ENCODE assay signal across 27 cellular contexts in genomic region chr15:77696871-77697270, GRCh38.
"Had no signal": no experiment of that assay in that cellular context is flagged by ENCODE, and none has a peak within 500 bp of the region (broad histone marks: within the 10 kb centered on the region; RNA-seq: fewer than 3 reads in every experiment).

No MANE protein-coding gene starts in this region.

- H3K36me3 Mint-ChIP-seq: activated naive CD8-positive, alpha-beta T cell had no signal

- H3K9me3 ChIP-seq: SJSA1 had no signal

- H3K4me3 Mint-ChIP-seq: activated B cell treated with CpG ODN at 0.5 μM for 24 hours; activated CD4-positive, alpha-beta T cell treated with anti-CD3 and anti-CD28 coated beads, Interleukin-2, amount 10 ng/mL, durations not matched to agents 24 days and 14 days; activated naive CD4-positive, alpha-beta T cell treated with anti-CD3 and anti-CD28 coated beads for 36 hours; activated naive CD8-positive, alpha-beta T cell; activated T-cell treated with anti-CD3 and anti-CD28 coated beads, Interleukin-2, amount 50 U/mL, for 4 hours; activated T-helper 17 cell treated with anti-CD3 and anti-CD28 coated beads, Interleukin-2, amount 50 U/mL, for 72 hours; T-helper 2 cell treated with Interferon-gamma antibody and Interleukin-4, amounts not matched to agents 5 μg/mL and 100 μg/mL, for 36 hours had no signal

- H3K27me3 ChIP-seq: cardiac muscle cell had no signal

- DNase-seq: activated B cell treated with CpG ODN at 0.5 μM for 24 hours; activated CD4-positive, alpha-beta T cell treated with anti-CD3 and anti-CD28 coated beads for 1 hour; activated CD4-positive, alpha-beta T cell treated with anti-CD3 and anti-CD28 coated beads, Interleukin-2, amount 10 ng/mL, durations not matched to agents 24 days and 14 days; activated CD4-positive, alpha-beta T cell treated with anti-CD3 and anti-CD28 coated beads, Interleukin-2, amount 50 U/mL, for 48 hours; activated gamma-delta T cell; activated naive CD4-positive, alpha-beta T cell treated with anti-CD3 and anti-CD28 coated beads for 36 hours; activated T-cell treated with anti-CD3 and anti-CD28 coated beads, Interleukin-2, amount 50 U/mL, for 4 hours; brain microvascular endothelial cell; IMR-90; Kasumi-1; KBM-7; NCI-H1105 treated with DMSO at 0.1 percent for 48 hours; NCI-H1436 treated with DMSO at 0.1 percent for 48 hours; NCI-H187; NCI-H2081; NCI-H2227 treated with DMSO at 0.1 percent for 48 hours; NCI-H446 treated with DMSO at 0.1 percent for 48 hours; NCI-H524 treated with DMSO at 0.1 percent for 48 hours; NCI-H748 treated with DMSO at 0.1 percent for 48 hours; RPMI8226; SW 1271 had no signal

- H3K27ac ChIP-seq: brain microvascular endothelial cell, cardiac muscle cell, SJSA1 had no signal

- ATAC-seq: activated T-cell treated with anti-CD3 and anti-CD28 coated beads, Interleukin-2, amount 50 U/mL, for 4 hours; activated T-helper 17 cell treated with anti-CD3 and anti-CD28 coated beads, Interleukin-2, amount 50 U/mL, for 72 hours; SK-N-SH treated with all-trans-retinoic acid at 6 μM for 48 hours had no signal

- H3K4me3 ChIP-seq: cardiac muscle cell, SJSA1 had no signal

- H3K4me1 ChIP-seq: SJSA1 had no signal

- H3K9me3 Mint-ChIP-seq: activated B cell treated with CpG ODN at 0.5 μM for 24 hours; activated CD4-positive, alpha-beta T cell treated with anti-CD3 and anti-CD28 coated beads, Interleukin-2, amount 10 ng/mL, durations not matched to agents 24 days and 14 days; activated naive CD4-positive, alpha-beta T cell treated with anti-CD3 and anti-CD28 coated beads for 36 hours; activated T-helper 17 cell treated with anti-CD3 and anti-CD28 coated beads, Interleukin-2, amount 50 U/mL, for 72 hours had no signal

- H3K27ac Mint-ChIP-seq: activated B cell treated with CpG ODN at 0.5 μM for 24 hours; activated CD4-positive, alpha-beta T cell treated with anti-CD3 and anti-CD28 coated beads, Interleukin-2, amount 10 ng/mL, durations not matched to agents 24 days and 14 days; activated naive CD4-positive, alpha-beta T cell treated with anti-CD3 and anti-CD28 coated beads for 36 hours; activated naive CD8-positive, alpha-beta T cell; activated T-helper 17 cell treated with anti-CD3 and anti-CD28 coated beads, Interleukin-2, amount 50 U/mL, for 72 hours; T-helper 2 cell treated with Interferon-gamma antibody and Interleukin-4, amounts not matched to agents 5 μg/mL and 100 μg/mL, for 36 hours had no signal

- H3K4me1 Mint-ChIP-seq: activated B cell treated with CpG ODN at 0.5 μM for 24 hours; activated CD4-positive, alpha-beta T cell treated with anti-CD3 and anti-CD28 coated beads, Interleukin-2, amount 10 ng/mL, durations not matched to agents 24 days and 14 days; activated T-helper 17 cell treated with anti-CD3 and anti-CD28 coated beads, Interleukin-2, amount 50 U/mL, for 72 hours had no signal

- H3K36me3 ChIP-seq: brain microvascular endothelial cell, cardiac muscle cell, SJSA1 had no signal
